Comparison of ENCODE assay signal across 12 cellular contexts in the genomic region with DNA sequence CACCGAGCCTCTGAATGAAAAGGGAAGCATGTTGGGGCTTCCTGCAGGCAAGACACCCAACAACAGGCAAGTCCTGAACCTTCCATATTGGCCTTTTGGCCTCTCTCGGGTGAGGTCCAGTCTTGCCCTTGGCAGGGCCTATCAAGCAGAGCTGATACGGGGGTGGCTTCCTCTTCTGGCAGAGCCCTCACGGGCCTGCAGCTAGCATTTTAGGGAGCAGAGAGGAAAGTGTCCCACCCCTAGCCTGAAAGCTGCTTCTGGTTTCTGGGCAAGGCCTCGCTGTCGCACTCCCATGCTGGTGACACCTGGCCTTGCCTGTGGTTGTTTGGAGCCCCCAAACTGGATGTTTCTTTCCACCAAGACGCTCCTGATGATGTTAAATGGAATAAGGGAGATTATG. TPM values are rescaled to one million over a fixed set of nuclear protein-coding genes. Genes with fewer than 3 reads are reported as not detected.
DNase-seq lines count a peak whose midpoint lies in the region; ATAC-seq and TF ChIP-seq lines count a peak whose summit lies in the region.
"Had no signal": no experiment of that assay in that cellular context is flagged by ENCODE, and none has a peak within 500 bp of the region (broad histone marks: within the 10 kb centered on the region; RNA-seq: fewer than 3 reads in every experiment).

No MANE protein-coding gene starts in this region.

- no peaks in the 10 kb centered on the region for H3K9me3 Mint-ChIP-seq in MCF 10A (ENCODE audit: unreplicated experiment)

- H3K27ac Mint-ChIP-seq in MCF 10A (ENCODE audit: low read depth, unreplicated experiment), result no peak overlapping the region

- H3K36me3 ChIP-seq in left lung, result no peaks in the 10 kb centered on the region
- H3K36me3 ChIP-seq: WERI-Rb-1 had no signal

- intact Hi-C loops in left lung (cut with DNase I), result no loop called here
- intact Hi-C loops in MCF 10A (cut with micrococcal nuclease), result loop anchor here (5.0 kb wide), 2 partner anchors 44 to 69 kb away; no protein-coding TSS in a partner anchor

- H3K4me1 Mint-ChIP-seq in MCF 10A (ENCODE audit: insufficient read depth, unreplicated experiment), result peaks cover 7% of the 10 kb centered on the region

- H3K27ac ChIP-seq in left lung, result peak overlapping the region; percentile 8 to 39
- H3K27ac ChIP-seq: C4-2B, testis, WERI-Rb-1 had no signal

- H3K9me3 ChIP-seq in left lung, result no peaks in the 10 kb centered on the region
- H3K9me3 ChIP-seq: testis had no signal

- H3K4me3 ChIP-seq in left lung, result no peak overlapping the region
- H3K4me3 ChIP-seq: testis had no signal

- no peaks in the 10 kb centered on the region for H3K36me3 Mint-ChIP-seq in MCF 10A (ENCODE audit: insufficient read depth, unreplicated experiment)

- BruUV-seq in MCF 10A (replicated peaks; lab: Mats Ljungman, UMichigan), result no TSS peak

- CTCF ChIA-PET in MCF 10A (lab: Yijun Ruan, JAX), result interaction anchor here (1.4 kb wide), 1 partner anchor 70 kb away, joined by 5 read pairs; no protein-coding TSS in a partner anchor

- H3K27me3 ChIP-seq in left lung, result no peaks in the 10 kb centered on the region
- H3K27me3 ChIP-seq: testis had no signal

- no peaks in the 10 kb centered on the region for H3K27me3 Mint-ChIP-seq in MCF 10A (ENCODE audit: insufficient read depth, unreplicated experiment)

- ATAC-seq in GM21447 (IDR thresholded peaks at IDR 0.05; ENCODE audit: unreplicated experiment), result peak; percentile 4
- ATAC-seq in HG03439 (IDR thresholded peaks at IDR 0.05; ENCODE audit: unreplicated experiment), result peak; percentile 21
- ATAC-seq in left lung, result peak; percentile 11
- ATAC-seq in HG02970 (IDR thresholded peaks at IDR 0.05; ENCODE audit: low FRiP score, unreplicated experiment), result no peak

- H3K4me1 ChIP-seq in left lung, result peaks cover 0 to 21% of the 10 kb centered on the region in 2 donors

- TF ChIP-seq CTCF in GM13976 (IDR thresholded peaks at IDR 0.05; ENCODE audit: borderline replicate concordance, control extremely low read depth, extremely low read depth, insufficient read depth, missing control alignments) (no peak), left lung (IDR thresholded peaks at IDR 0.05) (no peak), MCF 10A (IDR thresholded peaks at IDR 0.05; ENCODE audit: unreplicated experiment) (no peak)

- POLR2A ChIA-PET in MCF 10A (lab: Yijun Ruan, JAX), result no interaction called here

- DNase-seq in GM13976 (ENCODE audit: low spot score) (peak; percentile 59), left lung (peak in 1 of 2 donors; percentile 10), MCF 10A (ENCODE audit: unreplicated experiment) (no peak), NCI-H2081 (lab: John Stamatoyannopoulos, UW) (no peak), NCI-H1930 (lab: John Stamatoyannopoulos, UW) (no peak)
- DNase-seq: midbrain, testis, WERI-Rb-1 had no signal

- no peak overlapping the region for H3K4me3 Mint-ChIP-seq in MCF 10A (ENCODE audit: unreplicated experiment)

- in situ Hi-C loops in GM13976 (cut with MboI; ENCODE audit: low sequenced_read_pairs, unreplicated experiment), result no loop called here

RNA-seq across cellular contexts. Expression of a gene that starts 31.8 kb away (rescaled TPM):
- total RNA-seq in left lung (1,000 to 10,000 TPM; 1,132 to 1,298 TPM), MCF 10A (2022) (12.5 and 14.4 TPM in 2 replicates)

Comparison
In these comparisons a context has a peak if more than half of its experiments do, and no peak if none do; other contexts are left out.
1. RNA of a gene that starts 31.8 kb away (total RNA-seq): 1,132 to 1,298 TPM in left lung; 12.5 to 14.4 TPM in MCF 10A; every median in the first group is over 10 times any median in the second.